In genomic region chr20:11544029-11544678, GRCh38 we compare ENCODE assay signal across 7 cellular contexts.
A peak's percentile ranks its signal among the peaks of the same experiment; 100 is the strongest.
DNase-seq lines count a peak whose midpoint lies in the region; ATAC-seq and TF ChIP-seq lines count a peak whose summit lies in the region.

No MANE protein-coding gene starts in this region.

- peak; percentile 75 for TF ChIP-seq CTCF in osteocyte (IDR thresholded peaks at IDR 0.05)

- H3K36me3 Mint-ChIP-seq in osteocyte (ENCODE audit: unreplicated experiment) = no peaks in the 10 kb centered on the region

- peak overlapping the region; percentile 23 for H3K4me2 ChIP-seq in GM23248 (ENCODE audit: unreplicated experiment)

- no peaks in the 10 kb centered on the region for H3K79me2 ChIP-seq in GM23248 (ENCODE audit: insufficient read depth)

- WGBS in GM23248 (ENCODE audit: low coverage in 1 of 2, low lambda C conversion rate in 2 of 2, missing lambda C conversion rate in 2 of 2), 2 experiments = 14 to 16% methylated on average over 10 of the region's 10 CpGs

- no peaks in the 10 kb centered on the region for H4K20me1 ChIP-seq in GM23248 (ENCODE audit: insufficient read depth)

- H3K9ac ChIP-seq in GM23248 = no peak overlapping the region

- H3K9me3 ChIP-seq in GM23248 (ENCODE audit: low read depth) = no peaks in the 10 kb centered on the region

- H3K4me1 Mint-ChIP-seq in osteocyte (ENCODE audit: unreplicated experiment) = no peaks in the 10 kb centered on the region

- H3K4me3 ChIP-seq in GM23248 = 0 out of 2 replicates have a peak overlapping the region, but pooled peaks have one; percentile 24

- H3K27me3 Mint-ChIP-seq in osteocyte (ENCODE audit: unreplicated experiment) = no peaks in the 10 kb centered on the region

- in situ Hi-C loops in GM23248 (cut with MboI) = loop anchor here (10.0 to 25.0 kb wide), 5 partner anchors 457 to 1557 kb away; partner anchors contain the start of gene JAG1

- no peak for ATAC-seq in HG03469 (IDR thresholded peaks at IDR 0.05; ENCODE audit: unreplicated experiment)

- peaks cover 10% of the 10 kb centered on the region for H3K4me1 ChIP-seq in GM23248 (ENCODE audit: insufficient read depth)

- no peaks in the 10 kb centered on the region for H3K9me2 ChIP-seq in GM23248 (ENCODE audit: insufficient read depth)

- no peak overlapping the region for H3K27ac ChIP-seq in GM23248

- no peaks in the 10 kb centered on the region; the same call in 1 of the 2 replicates for H3K27me3 ChIP-seq in GM23248 (replicated peaks; ENCODE audit: insufficient read depth)

- no peak overlapping the region for H3K4me3 Mint-ChIP-seq in osteocyte (ENCODE audit: unreplicated experiment)

- H3K9me3 Mint-ChIP-seq in osteocyte (ENCODE audit: unreplicated experiment) = no peaks in the 10 kb centered on the region

- no peaks in the 10 kb centered on the region for H3F3A ChIP-seq in GM23248 (ENCODE audit: insufficient read depth)

- no peaks in the 10 kb centered on the region for H3K36me3 ChIP-seq in GM23248 (ENCODE audit: low read depth)

- peak overlapping the region; percentile 66 for H2AFZ ChIP-seq in GM23248

- H3K27ac Mint-ChIP-seq in osteocyte (ENCODE audit: unreplicated experiment) = no peak overlapping the region

- peak; percentile 22 for DNase-seq in GM04503 (ENCODE audit: low read depth)
- peak; percentile 67 for DNase-seq in GM23248
- peak; percentile 71 for DNase-seq in MV-4-11 (lab: John Stamatoyannopoulos, UW)
- DNase-seq in SK-N-DZ (ENCODE audit: low spot score) = peak; percentile 70
- peak; percentile 87 for DNase-seq in fibroblast of peridontal ligament (ENCODE audit: extremely low read depth)
- no peak for DNase-seq in osteocyte (ENCODE audit: extremely low spot score, unreplicated experiment)
